In the genomic region with DNA sequence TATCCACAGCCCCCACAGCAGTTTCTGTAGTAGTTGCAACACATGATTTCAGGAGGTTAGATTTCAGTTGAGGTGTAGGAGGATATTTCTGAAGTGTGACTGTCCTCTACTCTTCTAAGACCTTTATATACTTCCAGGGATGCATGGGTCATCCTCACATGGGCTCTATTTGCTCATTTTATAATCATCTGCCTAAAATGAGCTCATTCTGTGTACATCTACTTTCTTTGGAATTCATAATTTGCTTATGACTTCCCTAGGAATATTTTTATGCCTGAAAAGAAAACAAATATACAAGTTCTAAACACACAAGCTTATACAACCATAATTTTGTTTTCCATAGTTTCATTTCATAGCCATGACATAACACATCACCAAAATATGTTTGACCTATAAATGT, we compare ENCODE assay signal across 9 cellular contexts. TPM values are rescaled to one million over a fixed set of nuclear protein-coding genes. Genes with fewer than 3 reads are reported as not detected.
"Had no signal": no experiment of that assay in that cellular context is flagged by ENCODE, and none has a peak within 500 bp of the region (broad histone marks: within the 10 kb centered on the region; RNA-seq: fewer than 3 reads in every experiment).

A gene (minus strand): TSS at position 101 of the 400 bp plus-strand sequence. CDS start 57 bp downstream, at position 44.

- FAIRE-seq: G401.6, GM12878, GM12891, GM12892, GM18507, GM19239 had no signal

- ATAC-seq: GM12878 had no signal

- DNase-seq: GDM1, GF-D8 had no signal

RNA-seq across cellular contexts. Expression of the gene that starts here (rescaled TPM):
- total RNA-seq: G401, GM12878 had no signal
